ENCODE assay signal across 9 cellular contexts in genomic region chr20:64078934-64079272, GRCh38. TPM values are rescaled to one million over a fixed set of nuclear protein-coding genes. Genes with fewer than 3 reads are reported as not detected.
A peak's percentile ranks its signal among the peaks of the same experiment; 100 is the strongest.
DNase-seq lines count a peak whose midpoint lies in the region; ATAC-seq, FAIRE-seq and TF ChIP-seq lines count a peak whose summit lies in the region.
"Had no signal": no experiment of that assay in that cellular context is flagged by ENCODE, and none has a peak within 500 bp of the region (broad histone marks: within the 10 kb centered on the region; RNA-seq: fewer than 3 reads in every experiment).

No MANE protein-coding gene starts in this region.

- no peak for TF ChIP-seq POLR2A in H1 (IDR thresholded peaks at IDR 0.05; ENCODE audit: control extremely low read depth in 1 of 2, low read depth in 2 of 2, low read length in 2 of 2)

- ATAC-seq in GM21825 (IDR thresholded peaks at IDR 0.05; ENCODE audit: unreplicated experiment) (no peak), GM19324 (IDR thresholded peaks at IDR 0.05; ENCODE audit: low FRiP score, unreplicated experiment) (no peak)

- peaks cover 18 to 57% (median 42%) of the 10 kb centered on the region in 11 experiments for H4K20me1 ChIP-seq in BLaER1 treated with 17β-estradiol and CSF1 and Interleukin-3, amounts not matched to agents 10 nM and 100 nM
- peaks cover 0 to 4% of the 10 kb centered on the region in 2 experiments for H4K20me1 ChIP-seq in H1 (replicated peaks in 1 of 2; ENCODE audit: control insufficient read depth in 1 of 2, insufficient read depth in 2 of 2, low read length in 2 of 2)

- no peak for FAIRE-seq in H1 (lab: Jason Lieb, UNC)

- peak overlapping the region; percentile 85 to 95 (median 92) for H3K27ac ChIP-seq in BLaER1 treated with 17β-estradiol and CSF1 and Interleukin-3, amounts not matched to agents 10 nM and 100 nM
- H3K27ac ChIP-seq in H1 (ENCODE audit: low read depth, low read length) = no peak overlapping the region

- peaks cover 3 to 12% (median 8%) of the 10 kb centered on the region in 11 experiments for H3K27me3 ChIP-seq in BLaER1 treated with 17β-estradiol and CSF1 and Interleukin-3, amounts not matched to agents 10 nM and 100 nM
- H3K27me3 ChIP-seq in NT2/D1 (ENCODE audit: insufficient read depth, insufficient read length) (peaks cover 35% of the 10 kb centered on the region), H1 (replicated peaks in 1 of 4; ENCODE audit: control insufficient read depth in 3 of 4, extremely low read depth in 1 of 4, insufficient read depth in 3 of 4, low read length in 3 of 4) (peaks cover 1 to 31% (median 24%) of the 10 kb centered on the region in 4 experiments), neuron (ENCODE audit: insufficient read depth, low read length) (peaks cover 10% of the 10 kb centered on the region)

- peak overlapping the region; percentile 71; the same call in 1 of the 2 replicates for H3K18ac ChIP-seq in H1 (ENCODE audit: extremely low read depth, low read length)

- no peak overlapping the region for H3K56ac ChIP-seq in H1 (replicated peaks; ENCODE audit: insufficient read length, low read depth, low read length)

- H3K4me1 ChIP-seq in BLaER1 treated with 17β-estradiol and CSF1 and Interleukin-3, amounts not matched to agents 10 nM and 100 nM = peaks cover 56 to 91% (median 79%) of the 10 kb centered on the region in 10 experiments
- peaks cover 24% of the 10 kb centered on the region for H3K4me1 ChIP-seq in NT2/D1 (ENCODE audit: insufficient read depth, insufficient read length)
- H3K4me1 ChIP-seq in H1 (replicated peaks in 1 of 4; ENCODE audit: control insufficient read depth in 3 of 4, insufficient read depth in 4 of 4, low read length in 3 of 4) = peaks cover 0 to 30% (median 15%) of the 10 kb centered on the region in 4 experiments; a peak in 5 of 7 replicates
- peaks cover 54% of the 10 kb centered on the region for H3K4me1 ChIP-seq in neuron (ENCODE audit: insufficient read depth, low read length)

- H4K5ac ChIP-seq in H1 (ENCODE audit: insufficient read length, low read depth, low read length) = no peak overlapping the region

- TF ChIP-seq CTCF in H1 (IDR thresholded peaks at IDR 0.05; ENCODE audit: control extremely low read depth in 1 of 3, insufficient read depth in 1 of 3, low read depth in 1 of 3, low read length in 3 of 3) = no peak

- H3K79me2 ChIP-seq in H1 (ENCODE audit: control insufficient read depth in 1 of 2, insufficient read depth in 2 of 2, low read length in 2 of 2) = no peaks in the 10 kb centered on the region

- H3K36me3 ChIP-seq in BLaER1 treated with 17β-estradiol and CSF1 and Interleukin-3, amounts not matched to agents 10 nM and 100 nM = peaks cover 7 to 29% (median 24%) of the 10 kb centered on the region in 11 experiments
- peaks cover 26% of the 10 kb centered on the region for H3K36me3 ChIP-seq in NT2/D1 (ENCODE audit: insufficient read depth, insufficient read length, low read length)
- H3K36me3 ChIP-seq in H1 (ENCODE audit: control insufficient read depth in 2 of 4, insufficient read depth in 4 of 4, low read length in 3 of 4) = peaks cover 0 to 1% (median under 1%) of the 10 kb centered on the region in 4 experiments; a peak in 3 of 8 replicates
- no peaks in the 10 kb centered on the region for H3K36me3 ChIP-seq in neuron (ENCODE audit: insufficient read depth, low read length)

- no peak overlapping the region for H3K23ac ChIP-seq in H1 (ENCODE audit: insufficient read length)

- TF ChIP-seq RAD21 in H1 (IDR thresholded peaks at IDR 0.05 in 1 of 2, conservative IDR thresholded peaks at IDR 0.05 in 1 of 2; ENCODE audit: low read depth in 2 of 2, low read length in 2 of 2) = no peak

- no peak overlapping the region for H2BK20ac ChIP-seq in H1 (ENCODE audit: low read length)

- H3K9me3 ChIP-seq in BLaER1 treated with 17β-estradiol and CSF1 and Interleukin-3, amounts not matched to agents 10 nM and 100 nM (replicated peaks in 1 of 11) = no peaks in the 10 kb centered on the region
- H3K9me3 ChIP-seq in NT2/D1 (ENCODE audit: insufficient read depth, low read length) (no peaks in the 10 kb centered on the region), H1 (ENCODE audit: insufficient read depth in 2 of 2, low read depth in 1 of 2, low read length in 1 of 2) (no peaks in the 10 kb centered on the region), neuron (ENCODE audit: low read length) (no peaks in the 10 kb centered on the region)

- H2BK120ac ChIP-seq in H1 (replicated peaks; ENCODE audit: low read depth, low read length) = no peak overlapping the region

- H2BK15ac ChIP-seq in H1 (ENCODE audit: low read length) = no peak overlapping the region

- peak overlapping the region; percentile 93 to 100 (median 99) for H3K4me2 ChIP-seq in BLaER1 treated with 17β-estradiol and CSF1 and Interleukin-3, amounts not matched to agents 10 nM and 100 nM
- peak overlapping the region; percentile 67 to 78 for H3K4me2 ChIP-seq in H1 (ENCODE audit: insufficient read depth in 1 of 2, low read depth in 2 of 2, low read length in 2 of 2)

- H2AFZ ChIP-seq in H1 (ENCODE audit: low read length) = no peak overlapping the region
- H2AFZ ChIP-seq in neuron (ENCODE audit: low read depth, low read length) = peak overlapping the region; percentile 66

- H3K4ac ChIP-seq in H1 (replicated peaks; ENCODE audit: insufficient read length, low read depth, low read length) = no peak overlapping the region

- H3K9ac ChIP-seq in BLaER1 treated with 17β-estradiol and CSF1 and Interleukin-3, amounts not matched to agents 10 nM and 100 nM = peak overlapping the region; percentile 86 to 93 (median 91)
- peak overlapping the region; percentile 80 for H3K9ac ChIP-seq in NT2/D1 (ENCODE audit: insufficient read length, low read depth)
- H3K9ac ChIP-seq in H1 (replicated peaks in 1 of 4; ENCODE audit: extremely low read depth in 1 of 4, low read depth in 3 of 4, low read length in 3 of 4) = no peak overlapping the region

- H2BK5ac ChIP-seq in H1 (ENCODE audit: low read depth, low read length) = no peak overlapping the region

- H3K4me3 ChIP-seq in BLaER1 treated with 17β-estradiol and CSF1 and Interleukin-3, amounts not matched to agents 10 nM and 100 nM = peak overlapping the region; percentile 75 to 98 (median 88)
- H3K4me3 ChIP-seq in NT2/D1 (ENCODE audit: insufficient read length, low read depth) (peak overlapping the region; percentile 59), H1 (ENCODE audit: extremely low read depth in 1 of 4, insufficient read depth in 2 of 4, low read depth in 3 of 4, low read length in 4 of 4) (peak overlapping the region; percentile 60 to 92 (median 71)), neuron (ENCODE audit: low read length) (peak overlapping the region; percentile 54)

- 59% methylated on average over 4 of the region's 4 CpGs; no CpG with 5 or more reads in 1 of the 2 experiments for WGBS in H1 (ENCODE audit: extremely low coverage in 1 of 2, insufficient coverage in 1 of 2, insufficient read length in 1 of 2, insufficient replicate concordance in 2 of 2, low coverage in 1 of 2, low lambda C conversion rate in 2 of 2, missing lambda C conversion rate in 1 of 2), 2 experiments

- no peak overlapping the region for H2BK12ac ChIP-seq in H1 (ENCODE audit: low read depth, low read length)

- POLR2A ChIA-PET in H1 (lab: Charles Lee; ENCODE audit: partially characterized antibody) = interaction anchor here (0.6 to 4.6 kb wide), 4 partner anchors 13 to 212 kb away, joined by 3 to 27 read pairs (median 4); partner anchors contain the start of gene TCEA2

- no peak overlapping the region for H4K91ac ChIP-seq in H1 (replicated peaks; ENCODE audit: insufficient read length, low read length)

- peaks cover 18% of the 10 kb centered on the region; the same call in 1 of the 2 replicates for H3K23me2 ChIP-seq in H1 (ENCODE audit: low read depth, low read length)

- DNase-seq in NT2/D1 (ENCODE audit: low read depth, low spot score) = no peak
- DNase-seq in H1 (ENCODE audit: low read depth in 1 of 2, low spot score in 2 of 2) = no peak
- DNase-seq in DMS53 treated with DMSO at 0.1 percent for 48 hours (lab: John Stamatoyannopoulos, UW; ENCODE audit: unreplicated experiment) = no peak
- no peak for DNase-seq in GOT3 (lab: John Stamatoyannopoulos, UW)

- CTCF ChIA-PET in H1 (lab: Charles Lee; ENCODE audit: partially characterized antibody) = interaction anchor here (1.6 to 13.0 kb wide), 6 partner anchors 10 to 39 kb away, joined by 5 to 144 read pairs (median 25); partner anchors contain the start of genes SOX18 and TCEA2

- H3K14ac ChIP-seq in H1 (ENCODE audit: insufficient read length) = no peak overlapping the region

- H2AK5ac ChIP-seq in H1 (ENCODE audit: low read depth, low read length) = no peak overlapping the region

- H3K79me1 ChIP-seq in H1 (ENCODE audit: low read depth, low read length) = no peaks in the 10 kb centered on the region

- no peak overlapping the region for H4K8ac ChIP-seq in H1 (ENCODE audit: extremely low read depth, insufficient read depth, low read length)

- TF ChIP-seq EP300 in H1 (IDR thresholded peaks at IDR 0.05; ENCODE audit: borderline replicate concordance in 1 of 2, low read depth in 2 of 2, low read length in 2 of 2) = no peak

RNA-seq across cellular contexts. Expression of gene RGS19, which starts 0.4 kb away (rescaled TPM):
- 12.7 and 13.1 TPM in 2 replicates for total RNA-seq in H1 (2021; fragmentation: NEBNext Ultra II Directional; extraction: Animal tissue kit (Norgen Biotek cat#: 25700))
- 16.8 and 21.9 TPM in 2 replicates for polyA plus RNA-seq in H1 (2011; rRNA removed)
- polyA plus RNA-seq in H1 (2011; cell fraction: cytosol; rRNA removed) = 14.6 TPM
- polyA plus RNA-seq in H1 (2011; cell fraction: nucleus; rRNA removed) = 18.9 TPM
- 9.5 to 12.1 TPM (median 10.6 TPM) in 4 replicates for polyA plus RNA-seq in H1 (2012, experiment 1 of 2)
- polyA plus RNA-seq in H1 (2012, experiment 2 of 2) = 8.8 TPM
- 9.0 TPM for polyA plus RNA-seq in H1 (2013, experiment 1 of 2)
- 8.9 TPM for polyA plus RNA-seq in H1 (2013, experiment 2 of 2)
- 4.3 and 4.8 TPM in 2 replicates for polyA minus RNA-seq in H1 (2011; rRNA and poly(A)+ RNA removed)
- polyA minus RNA-seq in H1 (2011; cell fraction: cytosol; rRNA and poly(A)+ RNA removed) = 8.7 TPM
- 6.3 TPM for polyA minus RNA-seq in H1 (2011; cell fraction: nucleus; rRNA and poly(A)+ RNA removed)

RNA-seq across cellular contexts. Expression of gene OPRL1, which starts 1.0 kb away (rescaled TPM):
- total RNA-seq in H1 (2021; fragmentation: NEBNext Ultra II Directional; extraction: Animal tissue kit (Norgen Biotek cat#: 25700)) = 0.52 and 0.63 TPM in 2 replicates
- 0.98 and 2.0 TPM in 2 replicates for polyA plus RNA-seq in H1 (2011; rRNA removed)
- 1.3 TPM for polyA plus RNA-seq in H1 (2011; cell fraction: cytosol; rRNA removed)
- polyA plus RNA-seq in H1 (2011; cell fraction: nucleus; rRNA removed) = 2.1 TPM
- polyA plus RNA-seq in H1 (2012, experiment 1 of 2) = 0.52 to 1.4 TPM (median 1.1 TPM) in 4 replicates
- polyA plus RNA-seq in H1 (2012, experiment 2 of 2) = 0.81 TPM
- polyA plus RNA-seq in H1 (2013, experiment 1 of 2) = 0.39 TPM
- 0.46 TPM for polyA plus RNA-seq in H1 (2013, experiment 2 of 2)
- polyA minus RNA-seq in H1 (2011; rRNA and poly(A)+ RNA removed) = 1.2 and 1.4 TPM in 2 replicates
- polyA minus RNA-seq in H1 (2011; cell fraction: cytosol; rRNA and poly(A)+ RNA removed) = 1.4 TPM
- 0.50 TPM for polyA minus RNA-seq in H1 (2011; cell fraction: nucleus; rRNA and poly(A)+ RNA removed)

RNA-seq across cellular contexts. Expression of gene LKAAEAR1, which starts 5.3 kb away (rescaled TPM):
- 0.41 and 0.52 TPM in 2 replicates for total RNA-seq in H1 (2021; fragmentation: NEBNext Ultra II Directional; extraction: Animal tissue kit (Norgen Biotek cat#: 25700))
- 0.53 and 0.91 TPM in 2 replicates for polyA plus RNA-seq in H1 (2011; rRNA removed)
- polyA plus RNA-seq in H1 (2011; cell fraction: cytosol; rRNA removed) = 0.65 TPM
- 0.34 TPM for polyA plus RNA-seq in H1 (2011; cell fraction: nucleus; rRNA removed)
- 0.24 TPM in 1 of 4 replicates, not detected in the others for polyA plus RNA-seq in H1 (2012, experiment 1 of 2)
- not detected for polyA plus RNA-seq in H1 (2012, experiment 2 of 2)
- 0.20 TPM for polyA plus RNA-seq in H1 (2013, experiment 1 of 2)
- 0.28 TPM for polyA plus RNA-seq in H1 (2013, experiment 2 of 2)
- polyA minus RNA-seq in H1 (2011; rRNA and poly(A)+ RNA removed) = not detected in 2 replicates
- not detected for polyA minus RNA-seq in H1 (2011; cell fraction: cytosol; rRNA and poly(A)+ RNA removed)
- not detected for polyA minus RNA-seq in H1 (2011; cell fraction: nucleus; rRNA and poly(A)+ RNA removed)
- total RNA-seq: NCI-H460 had no signal

RNA-seq across cellular contexts. Expression of gene TCEA2, which starts 15.9 kb away (rescaled TPM):
- 41.4 and 46.3 TPM in 2 replicates for total RNA-seq in H1 (2021; fragmentation: NEBNext Ultra II Directional; extraction: Animal tissue kit (Norgen Biotek cat#: 25700))
- polyA plus RNA-seq in H1 (2011; rRNA removed) = 42.3 and 66.0 TPM in 2 replicates
- polyA plus RNA-seq in H1 (2011; cell fraction: cytosol; rRNA removed) = 52.5 TPM
- 118 TPM for polyA plus RNA-seq in H1 (2011; cell fraction: nucleus; rRNA removed)
- polyA plus RNA-seq in H1 (2012, experiment 1 of 2) = 34.2 to 60.1 TPM (median 48.8 TPM) in 4 replicates
- 35.4 TPM for polyA plus RNA-seq in H1 (2012, experiment 2 of 2)
- 55.3 TPM for polyA plus RNA-seq in H1 (2013, experiment 1 of 2)
- polyA plus RNA-seq in H1 (2013, experiment 2 of 2) = 51.7 TPM
- polyA minus RNA-seq in H1 (2011; rRNA and poly(A)+ RNA removed) = 9.5 and 12.8 TPM in 2 replicates
- polyA minus RNA-seq in H1 (2011; cell fraction: cytosol; rRNA and poly(A)+ RNA removed) = 14.2 TPM
- 35.6 TPM for polyA minus RNA-seq in H1 (2011; cell fraction: nucleus; rRNA and poly(A)+ RNA removed)

RNA-seq across cellular contexts. Expression of gene NPBWR2, which starts 28.5 kb away (rescaled TPM):
- not detected in 2 replicates for total RNA-seq in H1 (2021; fragmentation: NEBNext Ultra II Directional; extraction: Animal tissue kit (Norgen Biotek cat#: 25700))
- not detected in 2 replicates for polyA plus RNA-seq in H1 (2011; rRNA removed)
- not detected for polyA plus RNA-seq in H1 (2011; cell fraction: cytosol; rRNA removed)
- not detected for polyA plus RNA-seq in H1 (2011; cell fraction: nucleus; rRNA removed)
- 0.11 TPM in 1 of 4 replicates, not detected in the others for polyA plus RNA-seq in H1 (2012, experiment 1 of 2)
- not detected for polyA plus RNA-seq in H1 (2012, experiment 2 of 2)
- not detected for polyA plus RNA-seq in H1 (2013, experiment 1 of 2)
- not detected for polyA plus RNA-seq in H1 (2013, experiment 2 of 2)
- not detected in 2 replicates for polyA minus RNA-seq in H1 (2011; rRNA and poly(A)+ RNA removed)
- polyA minus RNA-seq in H1 (2011; cell fraction: cytosol; rRNA and poly(A)+ RNA removed) = not detected
- not detected for polyA minus RNA-seq in H1 (2011; cell fraction: nucleus; rRNA and poly(A)+ RNA removed)
- total RNA-seq: NCI-H460 had no signal

Comparison
In these comparisons a context has a peak if more than half of its experiments do, and no peak if none do; other contexts are left out.
1. H3K9ac ChIP-seq: peak in BLaER1 treated with 17β-estradiol and CSF1 and Interleukin-3, amounts not matched to agents 10 nM and 100 nM (11 of 11) and NT2/D1 (single experiment); none in H1 (0 of 4).
2. Peak in every context shown above with its lines, with median percentiles within 50 percentile points of each other: H3K4me3 ChIP-seq.